12 cellular contexts compared by ENCODE assay signal in genomic region chr16:85415196-85415988, GRCh38.
DNase-seq lines count a peak whose midpoint lies in the region; ATAC-seq and TF ChIP-seq lines count a peak whose summit lies in the region.
"Had no signal": no experiment of that assay in that cellular context is flagged by ENCODE, and none has a peak within 500 bp of the region (broad histone marks: within the 10 kb centered on the region; RNA-seq: fewer than 3 reads in every experiment).

No MANE protein-coding gene starts in this region.

- WGBS in right cardiac atrium, result 58% methylated on average over 21 of the region's 21 CpGs
- WGBS in sigmoid colon, 2 donors, result 72 to 75% methylated on average over 21 of the region's 21 CpGs

- H3K4me1 Mint-ChIP-seq in stimulated activated naive B cell treated with anti-CD40 and anti-IgM and Interleukin-4, amounts not matched to agents 10 μg/mL and 1 μg/mL and 100 μg/mL, for 72 hours, result peaks cover 2% of the 10 kb centered on the region in 2 donors

- no peak for TF ChIP-seq CTCF in WERI-Rb-1 (IDR thresholded peaks at IDR 0.05; ENCODE audit: low read depth, low read length)
- no peak for TF ChIP-seq CTCF in sigmoid colon (IDR thresholded peaks at IDR 0.05)

- TF ChIP-seq POLR2A in sigmoid colon (IDR thresholded peaks at IDR 0.05), result no peak

- H3K27ac ChIP-seq in WERI-Rb-1, result peak overlapping the region; percentile 66
- no peak overlapping the region for H3K27ac ChIP-seq in right cardiac atrium (ENCODE audit: low read length)
- peak overlapping the region in 3 of 4 donors; percentile 64 to 77 (median 68) for H3K27ac ChIP-seq in sigmoid colon
- H3K27ac ChIP-seq: 22Rv1, skin epidermis had no signal

- H3K36me3 ChIP-seq in WERI-Rb-1 (no peaks in the 10 kb centered on the region), sigmoid colon (no peaks in the 10 kb centered on the region)
- H3K36me3 ChIP-seq: adrenal gland had no signal

- H3K4me3 Mint-ChIP-seq in stimulated activated naive B cell treated with anti-CD40 and anti-IgM and Interleukin-4, amounts not matched to agents 10 μg/mL and 1 μg/mL and 100 μg/mL, for 72 hours, result no peak overlapping the region
- H3K4me3 Mint-ChIP-seq: CD8-positive, alpha-beta memory T cell had no signal

- H3K36me3 Mint-ChIP-seq in stimulated activated naive B cell treated with anti-CD40 and anti-IgM and Interleukin-4, amounts not matched to agents 10 μg/mL and 1 μg/mL and 100 μg/mL, for 72 hours, result peaks cover 0 to 1% of the 10 kb centered on the region in 2 donors
- H3K36me3 Mint-ChIP-seq: CD8-positive, alpha-beta memory T cell had no signal

- no peaks in the 10 kb centered on the region for H3K4me1 ChIP-seq in right cardiac atrium (ENCODE audit: control insufficient read depth, insufficient read depth, low read length)
- peaks cover 0 to 24% (median 20%) of the 10 kb centered on the region in 4 donors for H3K4me1 ChIP-seq in sigmoid colon

- H3K27me3 ChIP-seq in WERI-Rb-1 (ENCODE audit: insufficient read depth, low read depth, severe bottlenecking) (no peaks in the 10 kb centered on the region), right cardiac atrium (ENCODE audit: control insufficient read depth, insufficient read depth) (no peaks in the 10 kb centered on the region), sigmoid colon (no peaks in the 10 kb centered on the region)
- H3K27me3 ChIP-seq: adrenal gland had no signal

- peaks cover 2% of the 10 kb centered on the region for H3K9me3 ChIP-seq in WERI-Rb-1 (ENCODE audit: severe bottlenecking)
- no peaks in the 10 kb centered on the region for H3K9me3 ChIP-seq in right cardiac atrium (ENCODE audit: control insufficient read depth, low read length)
- H3K9me3 ChIP-seq in sigmoid colon, result no peaks in the 10 kb centered on the region
- H3K9me3 ChIP-seq: adrenal gland had no signal

- H3K9me3 Mint-ChIP-seq in stimulated activated naive B cell treated with anti-CD40 and anti-IgM and Interleukin-4, amounts not matched to agents 10 μg/mL and 1 μg/mL and 100 μg/mL, for 72 hours, result peaks cover 6 to 8% of the 10 kb centered on the region in 2 donors
- H3K9me3 Mint-ChIP-seq: CD8-positive, alpha-beta memory T cell had no signal

- peaks cover 7 to 9% of the 10 kb centered on the region in 2 donors for H3K27me3 Mint-ChIP-seq in stimulated activated naive B cell treated with anti-CD40 and anti-IgM and Interleukin-4, amounts not matched to agents 10 μg/mL and 1 μg/mL and 100 μg/mL, for 72 hours

- no peak for TF ChIP-seq EP300 in sigmoid colon (IDR thresholded peaks at IDR 0.05)

- H3K4me3 ChIP-seq in WERI-Rb-1 (ENCODE audit: low read depth, low read length) (no peak overlapping the region), right cardiac atrium (ENCODE audit: low read length) (no peak overlapping the region), sigmoid colon (no peak overlapping the region)
- H3K4me3 ChIP-seq: adrenal gland had no signal

- DNase-seq in NCI-H1092 treated with DMSO at 0.1 percent for 48 hours (lab: John Stamatoyannopoulos, UW), result peak; percentile 35
- no peak for DNase-seq in NCI-H1092 (lab: John Stamatoyannopoulos, UW)
- peak; percentile 72 for DNase-seq in WERI-Rb-1
- peak; percentile 37 to 74 (median 73) for DNase-seq in right cardiac atrium
- DNase-seq in sigmoid colon, result peak; percentile 66
- DNase-seq in stimulated activated naive B cell treated with anti-CD40 and anti-IgM and Interleukin-4, amounts not matched to agents 10 μg/mL and 1 μg/mL and 100 μg/mL, for 72 hours, result no peak
- no peak for DNase-seq in SW480 (ENCODE audit: low spot score)

- intact Hi-C loops in right cardiac atrium (cut with DNase I) (loop anchor here in 2 of 4 donors (5.0 to 10.0 kb wide), 2 partner anchors 197 to 301 kb away; partner anchors contain the start of genes CIBAR2 (in 1 of the 2) and GSE1 (in 1 of the 2)), sigmoid colon (cut with DNase I) (loop anchor here (5.0 kb wide), 1 partner anchor 302 kb away; no protein-coding TSS in a partner anchor)

- H3K27ac Mint-ChIP-seq in stimulated activated naive B cell treated with anti-CD40 and anti-IgM and Interleukin-4, amounts not matched to agents 10 μg/mL and 1 μg/mL and 100 μg/mL, for 72 hours, result no peak overlapping the region
- H3K27ac Mint-ChIP-seq: CD8-positive, alpha-beta memory T cell had no signal

- ATAC-seq in right cardiac atrium, result peak; percentile 45 to 58
- no peak for ATAC-seq in stimulated activated naive B cell treated with anti-CD40 and anti-IgM and Interleukin-4, amounts not matched to agents 10 μg/mL and 1 μg/mL and 100 μg/mL, for 72 hours (replicated peaks)
- no peak for ATAC-seq in GM19455 (IDR thresholded peaks at IDR 0.05; ENCODE audit: unreplicated experiment)

Comparison
In these comparisons a context has a peak if more than half of its experiments do, and no peak if none do; other contexts are left out.
1. DNase-seq: peak in NCI-H1092 treated with DMSO at 0.1 percent for 48 hours (single experiment), WERI-Rb-1 (single experiment), right cardiac atrium (3 of 3) and sigmoid colon (single experiment); none in NCI-H1092 (single experiment), stimulated activated naive B cell treated with anti-CD40 and anti-IgM and Interleukin-4, amounts not matched to agents 10 μg/mL and 1 μg/mL and 100 μg/mL, for 72 hours (single experiment) and SW480 (single experiment).
2. ATAC-seq: peak in right cardiac atrium (2 of 2); none in stimulated activated naive B cell treated with anti-CD40 and anti-IgM and Interleukin-4, amounts not matched to agents 10 μg/mL and 1 μg/mL and 100 μg/mL, for 72 hours (0 of 2) and GM19455 (single experiment).